11 cellular contexts compared by ENCODE assay signal in the genomic region with DNA sequence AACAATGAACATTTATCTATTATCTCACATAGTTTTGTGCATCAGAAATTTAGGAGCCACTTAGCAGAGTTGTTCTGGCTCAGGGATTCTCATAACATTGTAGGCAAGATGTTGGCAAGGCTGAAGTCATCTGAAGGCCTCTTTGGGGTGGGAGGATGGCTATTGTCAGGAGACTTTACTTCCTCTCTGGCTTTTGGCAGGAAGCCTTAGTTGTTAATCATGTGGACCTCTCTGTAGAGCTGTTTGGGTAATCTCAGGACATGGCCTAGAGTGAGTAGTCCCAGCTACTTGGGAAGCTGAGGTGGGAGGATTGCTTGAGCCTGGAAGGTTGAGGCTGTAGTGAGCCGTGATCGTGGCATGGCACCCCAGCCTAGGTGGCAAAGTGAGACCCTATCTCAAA. TPM values are rescaled to one million over a fixed set of nuclear protein-coding genes. Genes with fewer than 3 reads are reported as not detected.
A peak's percentile ranks its signal among the peaks of the same experiment; 100 is the strongest.
DNase-seq lines count a peak whose midpoint lies in the region; ATAC-seq and TF ChIP-seq lines count a peak whose summit lies in the region.
"Had no signal": no experiment of that assay in that cellular context is flagged by ENCODE, and none has a peak within 500 bp of the region (broad histone marks: within the 10 kb centered on the region; RNA-seq: fewer than 3 reads in every experiment).

No MANE protein-coding gene starts in this region.

- H3K79me1 ChIP-seq in mesenchymal stem cell (replicated peaks; ENCODE audit: low read length, poor library complexity, severe bottlenecking): peaks cover 16% of the 10 kb centered on the region

- H3K36me3 Mint-ChIP-seq in endodermal cell (ENCODE audit: low read depth): peaks cover 4% of the 10 kb centered on the region
- no peaks in the 10 kb centered on the region for H3K36me3 Mint-ChIP-seq in activated CD8-positive, alpha-beta T cell treated with anti-CD3 and anti-CD28 coated beads, Interleukin-2, amount 10 ng/mL, durations not matched to agents 7 days and 5 days (ENCODE audit: low read depth)

- H2AFZ ChIP-seq in mesenchymal stem cell (ENCODE audit: low read depth, low read length): no peak overlapping the region

- no peaks in the 10 kb centered on the region for H3K9me3 ChIP-seq in endodermal cell (ENCODE audit: control insufficient read depth, low read length)
- H3K9me3 ChIP-seq in mesenchymal stem cell (ENCODE audit: control insufficient read depth, low read length): no peaks in the 10 kb centered on the region

- no peak overlapping the region for H3K23ac ChIP-seq in mesenchymal stem cell (ENCODE audit: low read length in 2 of 2)

- H3K36me3 ChIP-seq in endodermal cell (ENCODE audit: control insufficient read depth, insufficient read depth, low read length): no peaks in the 10 kb centered on the region
- no peaks in the 10 kb centered on the region for H3K36me3 ChIP-seq in mesenchymal stem cell (ENCODE audit: control insufficient read depth in 1 of 2, insufficient read depth in 2 of 2, low read depth in 1 of 2, low read length in 2 of 2)

- no peak overlapping the region for H2BK5ac ChIP-seq in mesenchymal stem cell (ENCODE audit: low read depth, low read length, poor library complexity, severe bottlenecking)

- H3K27me3 ChIP-seq in endodermal cell (ENCODE audit: control insufficient read depth, insufficient read depth, low read length, poor library complexity, severe bottlenecking) (no peaks in the 10 kb centered on the region), mesenchymal stem cell (ENCODE audit: control insufficient read depth in 1 of 2, insufficient read depth in 1 of 2, low read length in 2 of 2) (no peaks in the 10 kb centered on the region)

- H2AK5ac ChIP-seq in mesenchymal stem cell (ENCODE audit: low read length, severe bottlenecking): no peak overlapping the region

- no peak for TF ChIP-seq CTCF in endodermal cell (conservative IDR thresholded peaks at IDR 0.05)

- H3K9me3 Mint-ChIP-seq in endodermal cell: no peaks in the 10 kb centered on the region
- H3K9me3 Mint-ChIP-seq in activated CD8-positive, alpha-beta T cell treated with anti-CD3 and anti-CD28 coated beads, Interleukin-2, amount 10 ng/mL, durations not matched to agents 7 days and 5 days (ENCODE audit: insufficient read depth): no peaks in the 10 kb centered on the region

- no peak overlapping the region for H3K4me3 ChIP-seq in endodermal cell (ENCODE audit: low read length)
- H3K4me3 ChIP-seq in mesenchymal stem cell (ENCODE audit: insufficient read depth in 1 of 2, low read depth in 1 of 2, low read length in 2 of 2): peak overlapping the region in 1 of 2 experiments; percentile 5

- H3K27ac ChIP-seq in endodermal cell (ENCODE audit: low read depth, low read length): no peak overlapping the region
- no peak overlapping the region for H3K27ac ChIP-seq in mesenchymal stem cell (ENCODE audit: low read length, poor library complexity, severe bottlenecking)

- DNase-seq in COLO829 (ENCODE audit: low spot score) (peak; percentile 21), NOMO-1 treated with DMSO at 0.1 percent for 48 hours (lab: John Stamatoyannopoulos, UW; ENCODE audit: unreplicated experiment) (peak; percentile 78), endodermal cell (no peak), mesenchymal stem cell (peak; percentile 75), HuH-7.5 (ENCODE audit: low spot score) (no peak)
- no peak for DNase-seq in activated CD8-positive, alpha-beta T cell treated with anti-CD3 and anti-CD28 coated beads, Interleukin-2, amount 10 ng/mL, durations not matched to agents 7 days and 5 days
- DNase-seq: activated CD4-positive, alpha-beta T cell treated with anti-CD3 and anti-CD28 coated beads, Interleukin-2, amount 50 U/mL, for 48 hours; DMS79 treated with DMSO at 0.1 percent for 48 hours had no signal

- CTCF ChIA-PET in activated CD8-positive, alpha-beta T cell treated with anti-CD3 and anti-CD28 coated beads, Interleukin-2, amount 10 ng/mL, durations not matched to agents 7 days and 5 days (lab: Charles Lee): no interaction called here

- no peak overlapping the region for H3K14ac ChIP-seq in mesenchymal stem cell (ENCODE audit: low read length in 2 of 2)

- H3K4me1 Mint-ChIP-seq in endodermal cell: peaks cover 5% of the 10 kb centered on the region
- H3K4me1 Mint-ChIP-seq in activated CD8-positive, alpha-beta T cell treated with anti-CD3 and anti-CD28 coated beads, Interleukin-2, amount 10 ng/mL, durations not matched to agents 7 days and 5 days (ENCODE audit: low read depth): no peaks in the 10 kb centered on the region
- H3K4me1 Mint-ChIP-seq: central memory CD8-positive, alpha-beta T cell had no signal

- WGBS in endodermal cell (ENCODE audit: insufficient coverage in 1 of 2, insufficient read length in 1 of 2), 2 experiments: 89% methylated on average over 2 of the region's 2 CpGs; no CpG with 5 or more reads in 1 of the 2 experiments
- 92% methylated on average over 2 of the region's 2 CpGs for WGBS in mesenchymal stem cell

- no peak overlapping the region for H2BK120ac ChIP-seq in mesenchymal stem cell (ENCODE audit: low read depth, low read length)

- H4K8ac ChIP-seq in mesenchymal stem cell (ENCODE audit: low read length): no peak overlapping the region

- H3K27me3 Mint-ChIP-seq in endodermal cell (ENCODE audit: insufficient read depth): no peaks in the 10 kb centered on the region
- no peaks in the 10 kb centered on the region for H3K27me3 Mint-ChIP-seq in activated CD8-positive, alpha-beta T cell treated with anti-CD3 and anti-CD28 coated beads, Interleukin-2, amount 10 ng/mL, durations not matched to agents 7 days and 5 days (ENCODE audit: low read depth)
- H3K27me3 Mint-ChIP-seq: central memory CD8-positive, alpha-beta T cell had no signal

- no peak overlapping the region for H3K9ac ChIP-seq in endodermal cell (ENCODE audit: extremely low read depth, low read length, poor library complexity, severe bottlenecking)
- H3K9ac ChIP-seq in mesenchymal stem cell (ENCODE audit: low read length): peak overlapping the region; percentile 72

- no peak overlapping the region for H3K4me3 Mint-ChIP-seq in endodermal cell
- no peak overlapping the region for H3K4me3 Mint-ChIP-seq in activated CD8-positive, alpha-beta T cell treated with anti-CD3 and anti-CD28 coated beads, Interleukin-2, amount 10 ng/mL, durations not matched to agents 7 days and 5 days
- H3K4me3 Mint-ChIP-seq: central memory CD8-positive, alpha-beta T cell had no signal

- POLR2A ChIA-PET in activated CD8-positive, alpha-beta T cell treated with anti-CD3 and anti-CD28 coated beads, Interleukin-2, amount 10 ng/mL, durations not matched to agents 7 days and 5 days (lab: Charles Lee): no interaction called here

- no peak overlapping the region for H3K4me2 ChIP-seq in mesenchymal stem cell (ENCODE audit: low read length, poor library complexity, severe bottlenecking)

- H4K91ac ChIP-seq in mesenchymal stem cell (ENCODE audit: low read length): no peak overlapping the region

- no peaks in the 10 kb centered on the region for H3K4me1 ChIP-seq in endodermal cell (ENCODE audit: control insufficient read depth, insufficient read depth, low read length)
- H3K4me1 ChIP-seq in mesenchymal stem cell (ENCODE audit: control insufficient read depth, insufficient read depth, low read depth, low read length): peaks cover 3% of the 10 kb centered on the region

- H3K4ac ChIP-seq in mesenchymal stem cell (ENCODE audit: low read depth in 1 of 2, low read length in 2 of 2): no peak overlapping the region

- H3K18ac ChIP-seq in mesenchymal stem cell (ENCODE audit: low read depth in 1 of 2, low read length in 2 of 2): no peak overlapping the region

- ATAC-seq in HG03469 (IDR thresholded peaks at IDR 0.05; ENCODE audit: unreplicated experiment): no peak
- ATAC-seq in HG03521 (IDR thresholded peaks at IDR 0.05; ENCODE audit: unreplicated experiment): no peak
- ATAC-seq in activated CD8-positive, alpha-beta T cell treated with anti-CD3 and anti-CD28 coated beads, Interleukin-2, amount 10 ng/mL, durations not matched to agents 7 days and 5 days: no peak

- H2BK15ac ChIP-seq in mesenchymal stem cell (ENCODE audit: low read depth, poor library complexity, severe bottlenecking): no peak overlapping the region

- H3K27ac Mint-ChIP-seq in endodermal cell: peak overlapping the region; percentile 14
- no peak overlapping the region for H3K27ac Mint-ChIP-seq in activated CD8-positive, alpha-beta T cell treated with anti-CD3 and anti-CD28 coated beads, Interleukin-2, amount 10 ng/mL, durations not matched to agents 7 days and 5 days

- H2BK12ac ChIP-seq in mesenchymal stem cell (ENCODE audit: low read length in 2 of 2): no peak overlapping the region

RNA-seq across cellular contexts. Expression of gene RASAL2, which starts 40.2 kb away (rescaled TPM):
- total RNA-seq in endodermal cell: 10 to 100 TPM; 21.8 to 22.1 TPM
- polyA plus RNA-seq in endodermal cell (2013, experiment 1 of 2): 19.7 TPM
- 16.8 TPM for polyA plus RNA-seq in endodermal cell (2013, experiment 2 of 2)
- 8.5 TPM for polyA plus RNA-seq in mesenchymal stem cell (2013, experiment 1 of 2)
- polyA plus RNA-seq in mesenchymal stem cell (2013, experiment 2 of 2): 7.6 TPM
- total RNA-seq in activated CD8-positive, alpha-beta T cell treated with anti-CD3 and anti-CD28 coated beads, Interleukin-2, amount 10 ng/mL, durations not matched to agents 7 days and 5 days: not detected

Comparison
In these comparisons a context has a peak if more than half of its experiments do, and no peak if none do; other contexts are left out.
1. DNase-seq: peak in COLO829 (single experiment), NOMO-1 treated with DMSO at 0.1 percent for 48 hours (single experiment) and mesenchymal stem cell (single experiment); none in endodermal cell (single experiment), HuH-7.5 (single experiment) and activated CD8-positive, alpha-beta T cell treated with anti-CD3 and anti-CD28 coated beads, Interleukin-2, amount 10 ng/mL, durations not matched to agents 7 days and 5 days (single experiment).
2. RNA of gene RASAL2, which starts 40.2 kb away (total RNA-seq): 21.8 to 22.1 TPM in endodermal cell; not detected in activated CD8-positive, alpha-beta T cell treated with anti-CD3 and anti-CD28 coated beads, Interleukin-2, amount 10 ng/mL, durations not matched to agents 7 days and 5 days; every median in the first group is over 10 times any median in the second.